2 cellular contexts compared by ENCODE assay signal in genomic region chrX:19194285-19195242, GRCh38.
TF ChIP-seq lines count a peak whose summit lies in the region.

No MANE protein-coding gene starts in this region.

TF ChIP-seq in liver, 16 proteins besides CTCF, POLR2A, EP300 and RAD21 (continued from another document):
- TF ChIP-seq, protein P1, sequence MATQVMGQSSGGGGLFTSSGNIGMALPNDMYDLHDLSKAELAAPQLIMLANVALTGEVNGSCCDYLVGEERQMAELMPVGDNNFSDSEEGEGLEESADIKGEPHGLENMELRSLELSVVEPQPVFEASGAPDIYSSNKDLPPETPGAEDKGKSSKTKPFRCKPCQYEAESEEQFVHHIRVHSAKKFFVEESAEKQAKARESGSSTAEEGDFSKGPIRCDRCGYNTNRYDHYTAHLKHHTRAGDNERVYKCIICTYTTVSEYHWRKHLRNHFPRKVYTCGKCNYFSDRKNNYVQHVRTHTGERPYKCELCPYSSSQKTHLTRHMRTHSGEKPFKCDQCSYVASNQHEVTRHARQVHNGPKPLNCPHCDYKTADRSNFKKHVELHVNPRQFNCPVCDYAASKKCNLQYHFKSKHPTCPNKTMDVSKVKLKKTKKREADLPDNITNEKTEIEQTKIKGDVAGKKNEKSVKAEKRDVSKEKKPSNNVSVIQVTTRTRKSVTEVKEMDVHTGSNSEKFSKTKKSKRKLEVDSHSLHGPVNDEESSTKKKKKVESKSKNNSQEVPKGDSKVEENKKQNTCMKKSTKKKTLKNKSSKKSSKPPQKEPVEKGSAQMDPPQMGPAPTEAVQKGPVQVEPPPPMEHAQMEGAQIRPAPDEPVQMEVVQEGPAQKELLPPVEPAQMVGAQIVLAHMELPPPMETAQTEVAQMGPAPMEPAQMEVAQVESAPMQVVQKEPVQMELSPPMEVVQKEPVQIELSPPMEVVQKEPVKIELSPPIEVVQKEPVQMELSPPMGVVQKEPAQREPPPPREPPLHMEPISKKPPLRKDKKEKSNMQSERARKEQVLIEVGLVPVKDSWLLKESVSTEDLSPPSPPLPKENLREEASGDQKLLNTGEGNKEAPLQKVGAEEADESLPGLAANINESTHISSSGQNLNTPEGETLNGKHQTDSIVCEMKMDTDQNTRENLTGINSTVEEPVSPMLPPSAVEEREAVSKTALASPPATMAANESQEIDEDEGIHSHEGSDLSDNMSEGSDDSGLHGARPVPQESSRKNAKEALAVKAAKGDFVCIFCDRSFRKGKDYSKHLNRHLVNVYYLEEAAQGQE (IDR thresholded peaks at IDR 0.05) = no peak
- TF ChIP-seq YY1 (IDR thresholded peaks at IDR 0.05) (no peak), ZBTB33 (IDR thresholded peaks at IDR 0.05) (no peak), GABPA (IDR thresholded peaks at IDR 0.05 in 1 of 2, conservative IDR thresholded peaks at IDR 0.05 in 1 of 2) (no peak), RXRA (IDR thresholded peaks at IDR 0.05) (no peak), SP1 (IDR thresholded peaks at IDR 0.05) (no peak), ATF3 (IDR thresholded peaks at IDR 0.05) (no peak), EGR1 (IDR thresholded peaks at IDR 0.05; ENCODE audit: low read depth in 2 of 2) (no peak), NR2F2 (IDR thresholded peaks at IDR 0.05) (no peak), FOXA2 (IDR thresholded peaks at IDR 0.05) (no peak), HNF4G (IDR thresholded peaks at IDR 0.05) (no peak)

TF ChIP-seq in HepG2, 621 proteins besides CTCF, POLR2A, EP300 and RAD21 (continued from another document):
- no peak for TF ChIP-seq ZGPAT (CRISPR knock-in tag; IDR thresholded peaks at IDR 0.05)
- no peak for TF ChIP-seq ZNF235 (CRISPR knock-in tag; IDR thresholded peaks at IDR 0.05; ENCODE audit: borderline replicate concordance)
- TF ChIP-seq ZNF326 (CRISPR knock-in tag; IDR thresholded peaks at IDR 0.05; ENCODE audit: borderline replicate concordance) = no peak
- TF ChIP-seq GFI1 (CRISPR knock-in tag; IDR thresholded peaks at IDR 0.05; ENCODE audit: borderline replicate concordance) = no peak
- TF ChIP-seq ZNF614 (CRISPR knock-in tag; IDR thresholded peaks at IDR 0.05; ENCODE audit: borderline replicate concordance) = no peak
- TF ChIP-seq, protein P2, sequence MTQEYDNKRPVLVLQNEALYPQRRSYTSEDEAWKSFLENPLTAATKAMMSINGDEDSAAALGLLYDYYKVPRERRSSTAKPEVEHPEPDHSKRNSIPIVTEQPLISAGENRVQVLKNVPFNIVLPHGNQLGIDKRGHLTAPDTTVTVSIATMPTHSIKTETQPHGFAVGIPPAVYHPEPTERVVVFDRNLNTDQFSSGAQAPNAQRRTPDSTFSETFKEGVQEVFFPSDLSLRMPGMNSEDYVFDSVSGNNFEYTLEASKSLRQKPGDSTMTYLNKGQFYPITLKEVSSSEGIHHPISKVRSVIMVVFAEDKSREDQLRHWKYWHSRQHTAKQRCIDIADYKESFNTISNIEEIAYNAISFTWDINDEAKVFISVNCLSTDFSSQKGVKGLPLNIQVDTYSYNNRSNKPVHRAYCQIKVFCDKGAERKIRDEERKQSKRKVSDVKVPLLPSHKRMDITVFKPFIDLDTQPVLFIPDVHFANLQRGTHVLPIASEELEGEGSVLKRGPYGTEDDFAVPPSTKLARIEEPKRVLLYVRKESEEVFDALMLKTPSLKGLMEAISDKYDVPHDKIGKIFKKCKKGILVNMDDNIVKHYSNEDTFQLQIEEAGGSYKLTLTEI (CRISPR knock-in tag; conservative IDR thresholded peaks at IDR 0.05) = no peak
- no peak for TF ChIP-seq ZNF652 (CRISPR knock-in tag; IDR thresholded peaks at IDR 0.05; ENCODE audit: borderline replicate concordance, low read depth)
- TF ChIP-seq MAFG (CRISPR knock-in tag; IDR thresholded peaks at IDR 0.05) = no peak
- no peak for TF ChIP-seq ZNF615 (CRISPR knock-in tag; IDR thresholded peaks at IDR 0.05; ENCODE audit: borderline replicate concordance)
- no peak for TF ChIP-seq NCOA2 (CRISPR knock-in tag; IDR thresholded peaks at IDR 0.05)
